In the genomic region with DNA sequence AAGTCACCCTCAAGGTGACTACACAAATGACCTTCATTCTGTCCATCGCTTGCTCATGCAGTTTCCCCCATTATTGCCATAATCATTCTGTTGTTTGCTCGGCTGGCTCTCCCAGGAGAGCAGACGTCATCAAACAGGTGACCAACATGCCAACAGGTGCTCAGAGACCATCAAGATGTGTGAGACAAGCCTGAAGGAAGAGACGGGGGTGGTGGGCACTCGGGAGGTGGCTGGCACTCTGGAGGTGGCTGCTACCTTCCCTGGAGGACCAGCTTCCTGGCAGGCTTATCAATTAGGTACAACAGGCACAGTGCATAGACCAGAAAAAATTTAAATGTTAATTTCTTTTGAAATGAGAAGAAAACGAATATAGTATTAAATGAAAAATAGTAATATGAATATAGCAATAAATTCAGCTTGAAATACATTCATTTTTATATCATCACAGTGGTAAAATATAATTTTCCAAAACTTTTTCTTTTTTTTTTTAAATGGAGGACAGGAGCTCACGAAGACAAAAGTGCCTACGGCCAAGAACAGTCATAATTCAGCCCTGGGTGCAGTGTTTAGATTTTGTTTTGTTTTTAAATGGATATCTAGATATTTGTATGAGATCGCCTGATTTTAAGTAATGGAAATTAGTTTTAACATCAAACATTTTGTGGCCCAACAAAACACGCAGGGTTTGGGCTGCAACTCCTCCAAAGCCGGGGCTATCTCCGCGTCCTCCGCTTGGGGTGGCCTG, we compare ENCODE assay signal across 8 cellular contexts. TPM values are rescaled to one million over a fixed set of nuclear protein-coding genes. Genes with fewer than 3 reads are reported as not detected.
DNase-seq lines count a peak whose midpoint lies in the region; ATAC-seq and TF ChIP-seq lines count a peak whose summit lies in the region.

No MANE protein-coding gene starts in this region.

- no peaks in the 10 kb centered on the region for H4K20me1 ChIP-seq in neural cell (ENCODE audit: insufficient read depth)

- no peaks in the 10 kb centered on the region for H3K9me2 ChIP-seq in neural cell (ENCODE audit: insufficient read depth, low read length)

- no peak for TF ChIP-seq RAD21 in neural cell (conservative IDR thresholded peaks at IDR 0.05)

- peaks cover 4% of the 10 kb centered on the region for H3F3A ChIP-seq in neural cell (ENCODE audit: insufficient read depth, low read length, poor library complexity, severe bottlenecking)

- no peak for TF ChIP-seq EP300 in neural cell (conservative IDR thresholded peaks at IDR 0.05; ENCODE audit: poor library complexity, severe bottlenecking)

- H2AFZ ChIP-seq in neural cell (ENCODE audit: low read depth, low read length) = peak overlapping the region; percentile 6

- H3K27me3 ChIP-seq in RWPE2 (ENCODE audit: insufficient read depth, poor library complexity, severe bottlenecking) (no peaks in the 10 kb centered on the region), endocrine pancreas (ENCODE audit: control insufficient read depth, insufficient read depth, low read length) (no peaks in the 10 kb centered on the region), neural cell (ENCODE audit: insufficient read depth, low read depth, low read length) (no peaks in the 10 kb centered on the region)

- no peaks in the 10 kb centered on the region for H3K4me1 ChIP-seq in RWPE2 (ENCODE audit: insufficient read depth, poor library complexity, severe bottlenecking)
- no peaks in the 10 kb centered on the region for H3K4me1 ChIP-seq in endocrine pancreas (ENCODE audit: control insufficient read depth, insufficient read depth, low read length)

- H3K36me3 ChIP-seq in RWPE2 (ENCODE audit: low read depth) (no peaks in the 10 kb centered on the region), endocrine pancreas (ENCODE audit: control insufficient read depth, insufficient read depth, low read length) (no peaks in the 10 kb centered on the region), neural cell (ENCODE audit: insufficient read depth, low read length) (no peaks in the 10 kb centered on the region)

- peak overlapping the region; percentile 84 for H3K27ac ChIP-seq in RWPE2 (ENCODE audit: poor library complexity, severe bottlenecking)
- peak overlapping the region; percentile 85 for H3K27ac ChIP-seq in neural cell (ENCODE audit: low read length)

- ATAC-seq in RWPE2 (ENCODE audit: low read depth) = no peak
- ATAC-seq in HG03039 (IDR thresholded peaks at IDR 0.05; ENCODE audit: unreplicated experiment) = no peak

- H3K4me3 ChIP-seq in RWPE2 (ENCODE audit: severe bottlenecking) (peak overlapping the region; percentile 69), endocrine pancreas (ENCODE audit: control insufficient read depth, insufficient read depth, low read length) (peak overlapping the region; percentile 70), neural cell (ENCODE audit: low read length) (peak overlapping the region; percentile 62)

- H3K9ac ChIP-seq in endocrine pancreas (ENCODE audit: control insufficient read depth, insufficient read depth, low read length) (peak overlapping the region; percentile 38), neural cell (ENCODE audit: low read length) (peak overlapping the region; percentile 92)

- no peaks in the 10 kb centered on the region for H3K79me2 ChIP-seq in neural cell (replicated peaks; ENCODE audit: insufficient read depth, low read length)

- peak overlapping the region; percentile 32 for H3K4me2 ChIP-seq in neural cell (ENCODE audit: low read length)

- H3K9me3 ChIP-seq in RWPE2 (ENCODE audit: severe bottlenecking) = no peaks in the 10 kb centered on the region
- H3K9me3 ChIP-seq in endocrine pancreas (ENCODE audit: control insufficient read depth, low read length) = no peaks in the 10 kb centered on the region
- no peaks in the 10 kb centered on the region for H3K9me3 ChIP-seq in neural cell (ENCODE audit: low read length)

- TF ChIP-seq CTCF in RWPE2 (IDR thresholded peaks at IDR 0.05; ENCODE audit: poor library complexity, severe bottlenecking) (no peak), neural cell (IDR thresholded peaks at IDR 0.05; ENCODE audit: poor library complexity, severe bottlenecking) (no peak)

- DNase-seq in stimulated activated CD4-positive, alpha-beta T cell treated with anti-CD3 and anti-CD28 coated beads, Interleukin-1b, Interleukin-23, amount 100 ng/mL, for 48 hours = peak; percentile 69
- no peak for DNase-seq in stimulated activated CD4-positive, alpha-beta T cell treated with anti-CD3 and anti-CD28 coated beads, Interleukin-4, amount 100 ng/mL, for 24 hours
- DNase-seq in RWPE2 (ENCODE audit: low spot score) (no peak), iPS-NIHi7 (ENCODE audit: extremely low spot score) (no peak), ecto neural progenitor cell (ENCODE audit: low spot score) (no peak)

TF ChIP-seq in neural cell, 6 proteins besides CTCF, POLR2A, EP300 and RAD21:
- no peak for TF ChIP-seq EZH2 (IDR thresholded peaks at IDR 0.05; ENCODE audit: borderline replicate concordance, insufficient read depth, low read length, poor library complexity, severe bottlenecking)
- peak; percentile 8 for TF ChIP-seq POLR2AphosphoS5 (IDR thresholded peaks at IDR 0.05)

RNA-seq across cellular contexts. Expression of a gene that starts 16.9 kb away (rescaled TPM):
- not detected in 2 replicates for polyA plus RNA-seq in neural cell
- not detected in 2 replicates for polyA minus RNA-seq in neural cell

RNA-seq across cellular contexts. Expression of a gene that starts 45.4 kb away (rescaled TPM):
- not detected in 2 replicates for polyA plus RNA-seq in neural cell
- polyA minus RNA-seq in neural cell = not detected in 2 replicates
